In the genomic region with DNA sequence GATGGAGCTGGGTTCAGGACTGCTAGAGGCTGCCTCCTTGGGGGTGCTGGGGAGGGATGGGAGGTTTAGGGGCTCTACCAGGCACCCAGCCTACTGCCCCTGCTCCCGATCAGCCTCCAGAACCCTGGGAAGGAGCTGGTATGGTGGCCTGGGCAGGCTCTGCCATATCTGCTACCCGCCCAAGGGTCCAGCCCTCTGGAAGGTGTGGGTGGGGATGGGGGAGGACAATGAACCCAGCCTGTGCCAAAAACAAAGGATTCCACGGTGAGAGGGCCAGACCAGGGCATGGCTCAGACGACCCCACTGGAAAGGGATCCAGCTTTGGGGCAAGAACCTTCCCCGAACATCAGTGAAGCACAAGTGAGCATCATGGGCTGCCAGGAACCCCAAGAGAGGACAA, we compare ENCODE assay signal across 15 cellular contexts. TPM values are rescaled to one million over a fixed set of nuclear protein-coding genes. Genes with fewer than 3 reads are reported as not detected.
DNase-seq lines count a peak whose midpoint lies in the region; ATAC-seq, FAIRE-seq and TF ChIP-seq lines count a peak whose summit lies in the region.
"Had no signal": no experiment of that assay in that cellular context is flagged by ENCODE, and none has a peak within 500 bp of the region (broad histone marks: within the 10 kb centered on the region; RNA-seq: fewer than 3 reads in every experiment).

No MANE protein-coding gene starts in this region.

- H3K4me3 ChIP-seq in HepG2 (replicated peaks in 1 of 3; ENCODE audit: insufficient read depth in 1 of 3, low read depth in 2 of 3, low read length in 3 of 3): no peak overlapping the region
- H3K4me3 ChIP-seq in right lobe of liver: no peak overlapping the region
- H3K4me3 ChIP-seq in esophagus muscularis mucosa: no peak overlapping the region
- no peak overlapping the region for H3K4me3 ChIP-seq in thyroid gland (replicated peaks in 1 of 3)
- H3K4me3 ChIP-seq: GM23338, MG63 had no signal

- H3K4me2 ChIP-seq in HepG2 (ENCODE audit: low read depth, low read length): no peak overlapping the region
- H3K4me2 ChIP-seq: GM23338 had no signal

- H3K9ac ChIP-seq in HepG2 (ENCODE audit: insufficient read depth, low read depth, low read length): no peak overlapping the region

- in situ Hi-C loops in HepG2 (cut with HindIII; ENCODE audit: extremely low pct_ligation_motif_present, low pct_unique_long_range_greater_than_20kb): loop anchor here (5.0 kb wide), 1 partner anchor 101 kb away; the partner anchor contains the start of gene RNF215

- peak overlapping the region; percentile 52 for H3K27ac Mint-ChIP-seq in T-helper 1 cell treated with Interleukin-12 subunit alpha and Interleukin-12 subunit beta and Interleukin-4 antibody, amounts not matched to agents 30 μg/mL and 1 μg/mL, for 36 hours
- H3K27ac Mint-ChIP-seq in brain: peak overlapping the region in 1 of 5 experiments; percentile 65
- H3K27ac Mint-ChIP-seq: GM23338 had no signal

- BruUV-seq in HepG2 (replicated peaks; lab: Mats Ljungman, UMichigan): no TSS peak

- DNase-seq in T-helper 1 cell: no peak
- DNase-seq in HepG2 (ENCODE audit: low spot score): no peak
- no peak for DNase-seq in right lobe of liver
- DNase-seq in esophagus muscularis mucosa (ENCODE audit: extremely low spot score): no peak
- DNase-seq in HUDEP-2 (lab: John Stamatoyannopoulos, UW; ENCODE audit: unreplicated experiment in 76 of 76): no peak
- no peak for DNase-seq in thyroid gland
- DNase-seq: DMS 273 treated with DMSO at 0.1 percent for 48 hours, NCI-H510A, NCI-H774 had no signal

- H3K9me3 Mint-ChIP-seq in T-helper 1 cell treated with Interleukin-12 subunit alpha and Interleukin-12 subunit beta and Interleukin-4 antibody, amounts not matched to agents 30 μg/mL and 1 μg/mL, for 36 hours: no peaks in the 10 kb centered on the region
- H3K9me3 Mint-ChIP-seq in brain: peaks cover 0 to 3% (median 0%) of the 10 kb centered on the region in 5 experiments
- H3K9me3 Mint-ChIP-seq: GM23338 had no signal

- no peak overlapping the region for H2AFZ ChIP-seq in HepG2 (ENCODE audit: low read length)
- H2AFZ ChIP-seq: GM23338 had no signal

- H3K27me3 Mint-ChIP-seq in T-helper 1 cell treated with Interleukin-12 subunit alpha and Interleukin-12 subunit beta and Interleukin-4 antibody, amounts not matched to agents 30 μg/mL and 1 μg/mL, for 36 hours (ENCODE audit: low read depth): no peaks in the 10 kb centered on the region
- H3K27me3 Mint-ChIP-seq in brain: no peaks in the 10 kb centered on the region

- no peak overlapping the region for H3K4me3 Mint-ChIP-seq in T-helper 1 cell treated with Interleukin-12 subunit alpha and Interleukin-12 subunit beta and Interleukin-4 antibody, amounts not matched to agents 30 μg/mL and 1 μg/mL, for 36 hours
- peak overlapping the region in 3 of 5 experiments; percentile 18 to 29 (median 25) for H3K4me3 Mint-ChIP-seq in brain
- H3K4me3 Mint-ChIP-seq: GM23338 had no signal

- no peak for TF ChIP-seq POLR2A in HepG2 (IDR thresholded peaks at IDR 0.05; ENCODE audit: insufficient read depth in 1 of 2, low read depth in 2 of 2, low read length in 2 of 2)
- TF ChIP-seq POLR2A in right lobe of liver (IDR thresholded peaks at IDR 0.05): no peak
- TF ChIP-seq POLR2A in esophagus muscularis mucosa (IDR thresholded peaks at IDR 0.05; ENCODE audit: low read depth): no peak
- TF ChIP-seq POLR2A in thyroid gland (IDR thresholded peaks at IDR 0.05): no peak

- H3K27me3 ChIP-seq in HepG2 (ENCODE audit: control insufficient read depth in 1 of 2, insufficient read depth in 2 of 2, low read length in 2 of 2) (no peaks in the 10 kb centered on the region; a peak in 1 of 5 replicates), right lobe of liver (no peaks in the 10 kb centered on the region), esophagus muscularis mucosa (no peaks in the 10 kb centered on the region), thyroid gland (no peaks in the 10 kb centered on the region)
- H3K27me3 ChIP-seq: MG63 had no signal

- ATAC-seq in HepG2: no peak
- no peak for ATAC-seq in right lobe of liver

- intact Hi-C loops in HepG2 (cut with micrococcal nuclease; ENCODE audit: unreplicated experiment): loop anchor here (1.0 kb wide), 1 partner anchor 23 kb away; no protein-coding TSS in a partner anchor
- intact Hi-C loops in right lobe of liver (cut with DNase I): no loop called here
- intact Hi-C loops in esophagus muscularis mucosa (cut with DNase I): loop anchor here (2.0 kb wide), 1 partner anchor 72 kb away; no protein-coding TSS in a partner anchor
- intact Hi-C loops in thyroid gland (cut with DNase I): loop anchor here (2.0 to 5.0 kb wide), 2 partner anchors 26 to 41 kb away; partner anchors contain the start of gene TBC1D10A

- 67% methylated on average over 4 of the region's 5 CpGs for WGBS in HepG2 (ENCODE audit: low lambda C conversion rate)
- 62% methylated on average over 3 of the region's 5 CpGs for WGBS in right lobe of liver (ENCODE audit: insufficient coverage, low coverage, low lambda C conversion rate, missing lambda C conversion rate)
- 87% methylated on average over 4 of the region's 5 CpGs for WGBS in esophagus muscularis mucosa
- 84 to 89% methylated on average over 5 of the region's 5 CpGs for WGBS in thyroid gland, 2 donors

- CTCF ChIA-PET in HepG2 (lab: Yijun Ruan, JAX; ENCODE audit: low intra/inter-chr PET ratio, low total read pairs): interaction anchor here (0.9 to 4.0 kb wide), 5 partner anchors 23 to 177 kb away, joined by 3 to 23 read pairs (median 13); partner anchors contain the start of gene TBC1D10A

- no peak for TF ChIP-seq EP300 in HepG2 (IDR thresholded peaks at IDR 0.05; ENCODE audit: low read depth in 2 of 2, low read length in 2 of 2)
- no peak for TF ChIP-seq EP300 in HepG2 (CRISPR knock-in tag; IDR thresholded peaks at IDR 0.05; ENCODE audit: borderline replicate concordance)
- TF ChIP-seq EP300 in esophagus muscularis mucosa (IDR thresholded peaks at IDR 0.05): no peak

- H3K36me3 Mint-ChIP-seq in T-helper 1 cell treated with Interleukin-12 subunit alpha and Interleukin-12 subunit beta and Interleukin-4 antibody, amounts not matched to agents 30 μg/mL and 1 μg/mL, for 36 hours (ENCODE audit: low read depth): peaks cover 8% of the 10 kb centered on the region
- no peaks in the 10 kb centered on the region for H3K36me3 Mint-ChIP-seq in brain

- H3K4me1 Mint-ChIP-seq in T-helper 1 cell treated with Interleukin-12 subunit alpha and Interleukin-12 subunit beta and Interleukin-4 antibody, amounts not matched to agents 30 μg/mL and 1 μg/mL, for 36 hours (ENCODE audit: low read depth): peaks cover 51% of the 10 kb centered on the region
- peaks cover 22% of the 10 kb centered on the region for H3K4me1 Mint-ChIP-seq in brain

- peaks cover 27% of the 10 kb centered on the region for H3K4me1 ChIP-seq in HepG2 (ENCODE audit: insufficient read depth, low read length)
- peaks cover 0 to 27% (median 16%) of the 10 kb centered on the region in 4 donors for H3K4me1 ChIP-seq in right lobe of liver
- peaks cover 30 to 39% (median 38%) of the 10 kb centered on the region in 4 donors for H3K4me1 ChIP-seq in esophagus muscularis mucosa
- H3K4me1 ChIP-seq in thyroid gland: peaks cover 24 to 26% of the 10 kb centered on the region in 2 donors

- H3K9me3 ChIP-seq in HepG2 (ENCODE audit: low read length) (no peaks in the 10 kb centered on the region), right lobe of liver (no peaks in the 10 kb centered on the region), esophagus muscularis mucosa (no peaks in the 10 kb centered on the region), thyroid gland (no peaks in the 10 kb centered on the region)
- H3K9me3 ChIP-seq: MG63 had no signal

- no peak for TF ChIP-seq RAD21 in HepG2 (CRISPR knock-in tag; IDR thresholded peaks at IDR 0.05)

- H3K36me3 ChIP-seq in HepG2 (replicated peaks in 1 of 2; ENCODE audit: control insufficient read depth in 1 of 2, insufficient read depth in 2 of 2, low read length in 2 of 2): no peaks in the 10 kb centered on the region
- H3K36me3 ChIP-seq in right lobe of liver: peaks cover 0 to 15% (median 6%) of the 10 kb centered on the region in 4 donors
- peaks cover 14 to 49% (median 29%) of the 10 kb centered on the region in 4 donors for H3K36me3 ChIP-seq in esophagus muscularis mucosa
- H3K36me3 ChIP-seq in thyroid gland: peaks cover 7 to 17% of the 10 kb centered on the region in 2 donors
- H3K36me3 ChIP-seq: MG63 had no signal

- no peaks in the 10 kb centered on the region for H4K20me1 ChIP-seq in HepG2 (ENCODE audit: insufficient read depth, low read length)

- FAIRE-seq in HepG2 (lab: Jason Lieb, UNC): no peak

- TF ChIP-seq CTCF in HepG2 (CRISPR knock-in tag; IDR thresholded peaks at IDR 0.05) (no peak), right lobe of liver (IDR thresholded peaks at IDR 0.05) (no peak), brain (conservative IDR thresholded peaks at IDR 0.05) (no peak), esophagus muscularis mucosa (IDR thresholded peaks at IDR 0.05) (no peak), thyroid gland (IDR thresholded peaks at IDR 0.05) (no peak)

- H3K79me2 ChIP-seq in HepG2 (ENCODE audit: insufficient read depth, low read length): no peaks in the 10 kb centered on the region

- POLR2A ChIA-PET in HepG2 (lab: Yijun Ruan, JAX): no interaction called here

- H3K27ac ChIP-seq in HepG2 (ENCODE audit: extremely low read length, insufficient read depth, low read length) (no peak overlapping the region), right lobe of liver (no peak overlapping the region), esophagus muscularis mucosa (replicated peaks in 1 of 4) (no peak overlapping the region), thyroid gland (no peak overlapping the region)
- H3K27ac ChIP-seq: 22Rv1 had no signal

RNA-seq across cellular contexts. Expression of gene CASTOR1, which starts 3.0 kb away (rescaled TPM):
- total RNA-seq in HepG2 (2016; rRNA removed; fragmentation: Illumina TruSeq; extraction: Trizol): 1.1 and 2.6 TPM in 2 replicates
- 0.81 and 0.88 TPM in 2 replicates for total RNA-seq in HepG2 (2016; cell fraction: cytosol; rRNA removed; fragmentation: Illumina TruSeq; extraction: Trizol; ENCODE audit: low read depth)
- total RNA-seq in HepG2 (2016; cell fraction: insoluble cytoplasmic fraction; rRNA removed; fragmentation: Illumina TruSeq; extraction: Trizol): 0.70 and 1.2 TPM in 2 replicates
- 2.4 and 2.9 TPM in 2 replicates for total RNA-seq in HepG2 (2016; cell fraction: membrane; rRNA removed; fragmentation: Illumina TruSeq; extraction: Trizol)
- 1.6 and 2.3 TPM in 2 replicates for total RNA-seq in HepG2 (2016; cell fraction: nucleus; rRNA removed; fragmentation: Illumina TruSeq; extraction: Trizol)
- 4.4 and 6.2 TPM in 2 replicates for polyA plus RNA-seq in HepG2 (2011; rRNA removed)
- 2.6 and 3.9 TPM in 2 replicates for polyA plus RNA-seq in HepG2 (2011; cell fraction: cytosol; rRNA removed)
- polyA plus RNA-seq in HepG2 (2011; cell fraction: nucleus; rRNA removed): 14.3 and 18.8 TPM in 2 replicates
- 2.3 and 2.7 TPM in 2 replicates for polyA plus RNA-seq in HepG2 (2012)
- 0.41 and 0.72 TPM in 2 replicates for polyA plus RNA-seq in HepG2 (2016; cell fraction: cytosol; fragmentation: Illumina TruSeq; extraction: Trizol; ENCODE audit: low read depth)
- polyA plus RNA-seq in HepG2 (2016; cell fraction: insoluble cytoplasmic fraction; fragmentation: Illumina TruSeq; extraction: Trizol; ENCODE audit: low read depth): 0.73 and 1.3 TPM in 2 replicates
- 0.99 and 1.3 TPM in 2 replicates for polyA plus RNA-seq in HepG2 (2016; cell fraction: membrane; fragmentation: Illumina TruSeq; extraction: Trizol; ENCODE audit: low read depth)
- polyA plus RNA-seq in HepG2 (2016; cell fraction: nucleus; fragmentation: Illumina TruSeq; extraction: Trizol; ENCODE audit: insufficient read depth, low read depth): 2.4 TPM in 1 of 2 replicates, not detected in the other
- 1.4 and 5.7 TPM in 2 replicates for polyA minus RNA-seq in HepG2 (2011; rRNA and poly(A)+ RNA removed; ENCODE audit: low replicate concordance)
- 0.97 and 1.6 TPM in 2 replicates for polyA minus RNA-seq in HepG2 (2011; cell fraction: cytosol; rRNA and poly(A)+ RNA removed)
- polyA minus RNA-seq in HepG2 (2011; cell fraction: nucleus; rRNA and poly(A)+ RNA removed): 2.3 and 2.9 TPM in 2 replicates
- 1 to 10 TPM in 5 of 6 experiments, under 1 TPM in 1; 0.86 to 8.6 (median 4.0) TPM for total RNA-seq in right lobe of liver
- 6.8 TPM for polyA plus RNA-seq in brain (ENCODE audit: insufficient read depth, low read depth, low replicate concordance)
- 10 to 100 TPM; 16.5 to 19.4 (median 17.8) TPM for total RNA-seq in esophagus muscularis mucosa
- total RNA-seq in thyroid gland: 10 to 100 TPM; 16.5 to 36.0 (median 27.7) TPM

RNA-seq across cellular contexts. Expression of gene OSM, which starts 19.7 kb away (rescaled TPM):
- total RNA-seq in HepG2 (2016; rRNA removed; fragmentation: Illumina TruSeq; extraction: Trizol): not detected in 2 replicates
- not detected in 2 replicates for total RNA-seq in HepG2 (2016; cell fraction: cytosol; rRNA removed; fragmentation: Illumina TruSeq; extraction: Trizol; ENCODE audit: low read depth)
- total RNA-seq in HepG2 (2016; cell fraction: insoluble cytoplasmic fraction; rRNA removed; fragmentation: Illumina TruSeq; extraction: Trizol): not detected in 2 replicates
- total RNA-seq in HepG2 (2016; cell fraction: membrane; rRNA removed; fragmentation: Illumina TruSeq; extraction: Trizol): not detected in 2 replicates
- total RNA-seq in HepG2 (2016; cell fraction: nucleus; rRNA removed; fragmentation: Illumina TruSeq; extraction: Trizol): not detected in 2 replicates
- polyA plus RNA-seq in HepG2 (2011; rRNA removed): 0.07 TPM in 1 of 2 replicates, not detected in the other
- polyA plus RNA-seq in HepG2 (2011; cell fraction: cytosol; rRNA removed): 0.05 TPM in 1 of 2 replicates, not detected in the other
- polyA plus RNA-seq in HepG2 (2011; cell fraction: nucleus; rRNA removed): not detected in 2 replicates
- polyA plus RNA-seq in HepG2 (2012): 0.07 TPM in 1 of 2 replicates, not detected in the other
- polyA plus RNA-seq in HepG2 (2016; cell fraction: cytosol; fragmentation: Illumina TruSeq; extraction: Trizol; ENCODE audit: low read depth): not detected in 2 replicates
- polyA plus RNA-seq in HepG2 (2016; cell fraction: insoluble cytoplasmic fraction; fragmentation: Illumina TruSeq; extraction: Trizol; ENCODE audit: low read depth): not detected in 2 replicates
- not detected in 2 replicates for polyA plus RNA-seq in HepG2 (2016; cell fraction: membrane; fragmentation: Illumina TruSeq; extraction: Trizol; ENCODE audit: low read depth)
- polyA plus RNA-seq in HepG2 (2016; cell fraction: nucleus; fragmentation: Illumina TruSeq; extraction: Trizol; ENCODE audit: insufficient read depth, low read depth): not detected in 2 replicates
- not detected in 2 replicates for polyA minus RNA-seq in HepG2 (2011; rRNA and poly(A)+ RNA removed; ENCODE audit: low replicate concordance)
- not detected in 2 replicates for polyA minus RNA-seq in HepG2 (2011; cell fraction: cytosol; rRNA and poly(A)+ RNA removed)
- not detected in 2 replicates for polyA minus RNA-seq in HepG2 (2011; cell fraction: nucleus; rRNA and poly(A)+ RNA removed)
- total RNA-seq in right lobe of liver: under 1 TPM in 4 of 6 experiments, not detected in 2; 0.10 to 0.75 (median 0.19) TPM
- not detected for polyA plus RNA-seq in brain (ENCODE audit: insufficient read depth, low read depth, low replicate concordance)
- total RNA-seq in esophagus muscularis mucosa: 1 to 10 TPM in 1 of 4 donors, under 1 TPM in 1, not detected in 2; 0.57 to 8.3 TPM
- under 1 TPM in 1 of 4 donors, not detected in 3; 0.40 TPM for total RNA-seq in thyroid gland
- total RNA-seq: GM23338 had no signal
- polyA plus RNA-seq: BJ, GM23338 had no signal

RNA-seq across cellular contexts. Expression of gene LIF, which starts 39.8 kb away (rescaled TPM):
- total RNA-seq in HepG2 (2016; rRNA removed; fragmentation: Illumina TruSeq; extraction: Trizol) (1.5 and 3.6 TPM in 2 replicates), right lobe of liver (1 to 10 TPM in 3 of 6 experiments, under 1 TPM in 1, not detected in 2; 0.15 to 2.0 (median 1.6) TPM), esophagus muscularis mucosa (1 to 10 TPM in 2 of 4 donors, under 1 TPM in 2; 0.19 to 4.8 (median 1.6) TPM), thyroid gland (1 to 10 TPM in 3 of 4 donors, under 1 TPM in 1; 0.89 to 2.6 (median 2.2) TPM)
- total RNA-seq in HepG2 (2016; cell fraction: cytosol; rRNA removed; fragmentation: Illumina TruSeq; extraction: Trizol; ENCODE audit: low read depth): 0.53 and 1.6 TPM in 2 replicates
- 1.7 and 3.2 TPM in 2 replicates for total RNA-seq in HepG2 (2016; cell fraction: insoluble cytoplasmic fraction; rRNA removed; fragmentation: Illumina TruSeq; extraction: Trizol)
- total RNA-seq in HepG2 (2016; cell fraction: membrane; rRNA removed; fragmentation: Illumina TruSeq; extraction: Trizol): 2.6 TPM in 2 replicates
- total RNA-seq in HepG2 (2016; cell fraction: nucleus; rRNA removed; fragmentation: Illumina TruSeq; extraction: Trizol): 5.2 and 5.5 TPM in 2 replicates
- polyA plus RNA-seq in HepG2 (2011; rRNA removed) (8.5 and 12.1 TPM in 2 replicates), brain (ENCODE audit: insufficient read depth, low read depth, low replicate concordance) (0.22 TPM)
- polyA plus RNA-seq in HepG2 (2011; cell fraction: cytosol; rRNA removed): 3.0 and 4.2 TPM in 2 replicates
- polyA plus RNA-seq in HepG2 (2011; cell fraction: nucleus; rRNA removed): 48.8 and 59.2 TPM in 2 replicates
- polyA plus RNA-seq in HepG2 (2012): 1.4 and 5.2 TPM in 2 replicates
- 0.17 and 0.26 TPM in 2 replicates for polyA plus RNA-seq in HepG2 (2016; cell fraction: cytosol; fragmentation: Illumina TruSeq; extraction: Trizol; ENCODE audit: low read depth)
- polyA plus RNA-seq in HepG2 (2016; cell fraction: insoluble cytoplasmic fraction; fragmentation: Illumina TruSeq; extraction: Trizol; ENCODE audit: low read depth): 1.1 and 1.3 TPM in 2 replicates
- 0.64 and 0.93 TPM in 2 replicates for polyA plus RNA-seq in HepG2 (2016; cell fraction: membrane; fragmentation: Illumina TruSeq; extraction: Trizol; ENCODE audit: low read depth)
- polyA plus RNA-seq in HepG2 (2016; cell fraction: nucleus; fragmentation: Illumina TruSeq; extraction: Trizol; ENCODE audit: insufficient read depth, low read depth): 13.6 and 20.3 TPM in 2 replicates
- polyA minus RNA-seq in HepG2 (2011; rRNA and poly(A)+ RNA removed; ENCODE audit: low replicate concordance): 11.5 and 35.1 TPM in 2 replicates
- 3.8 and 5.5 TPM in 2 replicates for polyA minus RNA-seq in HepG2 (2011; cell fraction: cytosol; rRNA and poly(A)+ RNA removed)
- 4.1 and 7.1 TPM in 2 replicates for polyA minus RNA-seq in HepG2 (2011; cell fraction: nucleus; rRNA and poly(A)+ RNA removed)

RNA-seq across cellular contexts. Expression of gene TBC1D10A, which starts 40.4 kb away (rescaled TPM):
- total RNA-seq in HepG2 (2016; rRNA removed; fragmentation: Illumina TruSeq; extraction: Trizol) (3.6 and 4.2 TPM in 2 replicates), right lobe of liver (10 to 100 TPM in 3 of 6 experiments, 1 to 10 TPM in 3; 6.6 to 12.6 (median 10.0) TPM), esophagus muscularis mucosa (10 to 100 TPM; 29.5 to 40.3 (median 38.0) TPM), thyroid gland (10 to 100 TPM; 28.4 to 44.7 (median 35.9) TPM)
- total RNA-seq in HepG2 (2016; cell fraction: cytosol; rRNA removed; fragmentation: Illumina TruSeq; extraction: Trizol; ENCODE audit: low read depth): 1.3 and 1.7 TPM in 2 replicates
- total RNA-seq in HepG2 (2016; cell fraction: insoluble cytoplasmic fraction; rRNA removed; fragmentation: Illumina TruSeq; extraction: Trizol): 2.7 and 5.3 TPM in 2 replicates
- 2.2 and 2.6 TPM in 2 replicates for total RNA-seq in HepG2 (2016; cell fraction: membrane; rRNA removed; fragmentation: Illumina TruSeq; extraction: Trizol)
- 3.0 and 3.7 TPM in 2 replicates for total RNA-seq in HepG2 (2016; cell fraction: nucleus; rRNA removed; fragmentation: Illumina TruSeq; extraction: Trizol)
- polyA plus RNA-seq in HepG2 (2011; rRNA removed) (4.9 and 6.0 TPM in 2 replicates), brain (ENCODE audit: insufficient read depth, low read depth, low replicate concordance) (13.6 TPM)
- polyA plus RNA-seq in HepG2 (2011; cell fraction: cytosol; rRNA removed): 3.5 and 5.6 TPM in 2 replicates
- 13.6 and 14.3 TPM in 2 replicates for polyA plus RNA-seq in HepG2 (2011; cell fraction: nucleus; rRNA removed)
- polyA plus RNA-seq in HepG2 (2012): 3.8 and 4.0 TPM in 2 replicates
- polyA plus RNA-seq in HepG2 (2016; cell fraction: cytosol; fragmentation: Illumina TruSeq; extraction: Trizol; ENCODE audit: low read depth): 0.68 and 0.98 TPM in 2 replicates
- 3.0 and 4.4 TPM in 2 replicates for polyA plus RNA-seq in HepG2 (2016; cell fraction: insoluble cytoplasmic fraction; fragmentation: Illumina TruSeq; extraction: Trizol; ENCODE audit: low read depth)
- polyA plus RNA-seq in HepG2 (2016; cell fraction: membrane; fragmentation: Illumina TruSeq; extraction: Trizol; ENCODE audit: low read depth): 0.73 and 1.0 TPM in 2 replicates
- polyA plus RNA-seq in HepG2 (2016; cell fraction: nucleus; fragmentation: Illumina TruSeq; extraction: Trizol; ENCODE audit: insufficient read depth, low read depth): 6.5 and 9.4 TPM in 2 replicates
- 3.0 and 10.8 TPM in 2 replicates for polyA minus RNA-seq in HepG2 (2011; rRNA and poly(A)+ RNA removed; ENCODE audit: low replicate concordance)
- 4.6 and 5.8 TPM in 2 replicates for polyA minus RNA-seq in HepG2 (2011; cell fraction: cytosol; rRNA and poly(A)+ RNA removed)
- 7.8 and 10.4 TPM in 2 replicates for polyA minus RNA-seq in HepG2 (2011; cell fraction: nucleus; rRNA and poly(A)+ RNA removed)

Comparison
In these comparisons a context has a peak if more than half of its experiments do, and no peak if none do; other contexts are left out.
1. intact Hi-C loops: an anchor here in HepG2 (1.0 kb wide), esophagus muscularis mucosa (2.0 kb wide) and thyroid gland (2.0 to 5.0 kb wide); none called in right lobe of liver.